ENCODE assay signal across 36 cellular contexts in genomic region chr10:57494481-57494880, GRCh38.
DNase-seq lines count a peak whose midpoint lies in the region; ATAC-seq, FAIRE-seq and TF ChIP-seq lines count a peak whose summit lies in the region.
"Had no signal": no experiment of that assay in that cellular context is flagged by ENCODE, and none has a peak within 500 bp of the region (broad histone marks: within the 10 kb centered on the region; RNA-seq: fewer than 3 reads in every experiment).

No MANE protein-coding gene starts in this region.

- TF ChIP-seq POLR2A in HepG2 (IDR thresholded peaks at IDR 0.05; ENCODE audit: insufficient read depth in 1 of 2, low read depth in 2 of 2, low read length in 2 of 2): no peak
- TF ChIP-seq POLR2A in right lobe of liver (IDR thresholded peaks at IDR 0.05): no peak

- H3K27ac Mint-ChIP-seq in neural progenitor cell: no peak overlapping the region
- H3K27ac Mint-ChIP-seq: B cell; CD14-positive monocyte; CD4-positive, alpha-beta memory T cell; CD4-positive, alpha-beta T cell; CD4-positive, CD25-positive, alpha-beta regulatory T cell; CD8-positive, alpha-beta memory T cell; CD8-positive, alpha-beta T cell had no signal

- no peak overlapping the region for H3K27ac ChIP-seq in HepG2 (ENCODE audit: extremely low read length, insufficient read depth, low read length)
- no peak overlapping the region for H3K27ac ChIP-seq in right lobe of liver
- H3K27ac ChIP-seq in neural progenitor cell: no peak overlapping the region
- no peak overlapping the region for H3K27ac ChIP-seq in effector memory CD4-positive, alpha-beta T cell (ENCODE audit: insufficient read depth, low read length, poor library complexity, severe bottlenecking)
- H3K27ac ChIP-seq: 22Rv1; A549; BLaER1; BLaER1 treated with 17β-estradiol and CSF1 and Interleukin-3, amounts not matched to agents 10 nM and 100 nM; C4-2B had no signal

- no peak for TF ChIP-seq RAD21 in HepG2 (CRISPR knock-in tag; IDR thresholded peaks at IDR 0.05)

- peaks cover 3% of the 10 kb centered on the region for H3K27me3 Mint-ChIP-seq in neural progenitor cell (ENCODE audit: insufficient read depth, low read depth)
- H3K27me3 Mint-ChIP-seq: B cell; CD4-positive, alpha-beta memory T cell; CD4-positive, alpha-beta T cell; CD4-positive, CD25-positive, alpha-beta regulatory T cell; CD8-positive, alpha-beta memory T cell had no signal

- WGBS in HepG2 (ENCODE audit: low lambda C conversion rate): 18% methylated on average over 2 of the region's 2 CpGs
- WGBS in right lobe of liver (ENCODE audit: insufficient coverage, low coverage, low lambda C conversion rate, missing lambda C conversion rate): 41% methylated on average over 2 of the region's 2 CpGs

- H3K36me3 ChIP-seq in HepG2 (replicated peaks in 1 of 2; ENCODE audit: control insufficient read depth in 1 of 2, insufficient read depth in 2 of 2, low read length in 2 of 2) (no peaks in the 10 kb centered on the region), right lobe of liver (no peaks in the 10 kb centered on the region), neural progenitor cell (no peaks in the 10 kb centered on the region)
- no peaks in the 10 kb centered on the region for H3K36me3 ChIP-seq in effector memory CD4-positive, alpha-beta T cell (ENCODE audit: control insufficient read depth, insufficient read depth, low read length)
- H3K36me3 ChIP-seq: BE2C; BLaER1; BLaER1 treated with 17β-estradiol and CSF1 and Interleukin-3, amounts not matched to agents 10 nM and 100 nM had no signal

- H3K4me2 ChIP-seq in HepG2 (ENCODE audit: low read depth, low read length) (no peak overlapping the region), neural progenitor cell (no peak overlapping the region)
- H3K4me2 ChIP-seq: A549; BLaER1; BLaER1 treated with 17β-estradiol and CSF1 and Interleukin-3, amounts not matched to agents 10 nM and 100 nM had no signal

- H3K36me3 Mint-ChIP-seq in neural progenitor cell: no peaks in the 10 kb centered on the region
- H3K36me3 Mint-ChIP-seq: CD14-positive monocyte; CD4-positive, alpha-beta memory T cell; CD4-positive, CD25-positive, alpha-beta regulatory T cell; CD8-positive, alpha-beta memory T cell; CD8-positive, alpha-beta T cell had no signal

- ATAC-seq in HepG2 (peak; percentile 83), right lobe of liver (no peak)
- ATAC-seq: A549; CD8-positive, alpha-beta T cell had no signal

- POLR2A ChIA-PET in HepG2 (lab: Yijun Ruan, JAX): no interaction called here

- H4K20me1 ChIP-seq in HepG2 (ENCODE audit: insufficient read depth, low read length) (no peaks in the 10 kb centered on the region), neural progenitor cell (ENCODE audit: low read depth) (no peaks in the 10 kb centered on the region)
- H4K20me1 ChIP-seq: BLaER1; BLaER1 treated with 17β-estradiol and CSF1 and Interleukin-3, amounts not matched to agents 10 nM and 100 nM had no signal

- in situ Hi-C loops in HepG2 (cut with HindIII; ENCODE audit: extremely low pct_ligation_motif_present, low pct_unique_long_range_greater_than_20kb): no loop called here
- in situ Hi-C loops in SK-MEL-5 (cut with HindIII; ENCODE audit: low pct_unique_long_range_greater_than_20kb, low sequenced_read_pairs): no loop called here

- DNase-seq in HepG2 (ENCODE audit: low spot score) (peak; percentile 1), right lobe of liver (no peak), HT-29 (ENCODE audit: low spot score) (peak; percentile 3), SK-MEL-5 (ENCODE audit: low read depth, low spot score) (peak; percentile 67), neural progenitor cell (ENCODE audit: low spot score) (peak; percentile 13), GM19239 (ENCODE audit: insufficient read length, low spot score) (no peak), NCI-H2081 (lab: John Stamatoyannopoulos, UW) (no peak)
- DNase-seq in effector memory CD4-positive, alpha-beta T cell: no peak
- DNase-seq: 8988T; ACHN; AML-193; BE2C; C1 segment of cervical spinal cord; Caco-2; Calu3; CD4-positive, alpha-beta memory T cell; CD4-positive, alpha-beta T cell; CD4-positive, CD25-positive, alpha-beta regulatory T cell; CD8-positive, alpha-beta memory T cell; CD8-positive, alpha-beta T cell; COR-L47; DMS 273 treated with DMSO at 0.1 percent for 48 hours; DMS153; DMS53; DMS79; DMS79 treated with DMSO at 0.1 percent for 48 hours; DND-41; EL had no signal

- H3K4me3 ChIP-seq in HepG2 (replicated peaks in 1 of 3; ENCODE audit: insufficient read depth in 1 of 3, low read depth in 2 of 3, low read length in 3 of 3): no peak overlapping the region
- H3K4me3 ChIP-seq in right lobe of liver: no peak overlapping the region
- H3K4me3 ChIP-seq in neural progenitor cell: no peak overlapping the region
- no peak overlapping the region for H3K4me3 ChIP-seq in effector memory CD4-positive, alpha-beta T cell (ENCODE audit: insufficient read depth, low read depth, low read length, poor library complexity, severe bottlenecking)
- H3K4me3 ChIP-seq: A549; BLaER1; BLaER1 treated with 17β-estradiol and CSF1 and Interleukin-3, amounts not matched to agents 10 nM and 100 nM had no signal

- H3K9me3 Mint-ChIP-seq in neural progenitor cell: peaks cover 2% of the 10 kb centered on the region

- no peak for TF ChIP-seq CTCF in HepG2 (CRISPR knock-in tag; IDR thresholded peaks at IDR 0.05)
- TF ChIP-seq CTCF in right lobe of liver (IDR thresholded peaks at IDR 0.05): no peak
- TF ChIP-seq CTCF in neural progenitor cell (IDR thresholded peaks at IDR 0.05): no peak

- H3K79me2 ChIP-seq in HepG2 (ENCODE audit: insufficient read depth, low read length) (no peaks in the 10 kb centered on the region), neural progenitor cell (ENCODE audit: low read depth) (no peaks in the 10 kb centered on the region)

- H3K9ac ChIP-seq in HepG2 (ENCODE audit: insufficient read depth, low read depth, low read length): no peak overlapping the region
- H3K9ac ChIP-seq in neural progenitor cell: no peak overlapping the region
- H3K9ac ChIP-seq: BLaER1; BLaER1 treated with 17β-estradiol and CSF1 and Interleukin-3, amounts not matched to agents 10 nM and 100 nM had no signal

- BruUV-seq in HepG2 (replicated peaks; lab: Mats Ljungman, UMichigan): no TSS peak

- H3K4me3 Mint-ChIP-seq in neural progenitor cell: no peak overlapping the region
- H3K4me3 Mint-ChIP-seq: B cell; CD14-positive monocyte; CD4-positive, alpha-beta memory T cell; CD4-positive, alpha-beta T cell; CD4-positive, CD25-positive, alpha-beta regulatory T cell; CD8-positive, alpha-beta memory T cell; CD8-positive, alpha-beta T cell had no signal

- no peaks in the 10 kb centered on the region for H3K9me3 ChIP-seq in HepG2 (ENCODE audit: low read length)
- no peaks in the 10 kb centered on the region for H3K9me3 ChIP-seq in right lobe of liver
- no peaks in the 10 kb centered on the region for H3K9me3 ChIP-seq in neural progenitor cell (ENCODE audit: low read depth)
- H3K9me3 ChIP-seq in effector memory CD4-positive, alpha-beta T cell (ENCODE audit: control insufficient read depth, low read length): no peaks in the 10 kb centered on the region
- H3K9me3 ChIP-seq: A549; BE2C; BLaER1; BLaER1 treated with 17β-estradiol and CSF1 and Interleukin-3, amounts not matched to agents 10 nM and 100 nM; Caco-2 had no signal

- intact Hi-C loops in HepG2 (cut with micrococcal nuclease; ENCODE audit: unreplicated experiment): no loop called here
- intact Hi-C loops in right lobe of liver (cut with DNase I): no loop called here

- CTCF ChIA-PET in HepG2 (lab: Yijun Ruan, JAX; ENCODE audit: low intra/inter-chr PET ratio, low total read pairs): no interaction called here

- no peak for FAIRE-seq in HepG2 (lab: Jason Lieb, UNC)
- no peak for FAIRE-seq in GM19239 (lab: Jason Lieb, UNC)
- FAIRE-seq: A549, D721Med had no signal

- H3F3A ChIP-seq in neural progenitor cell (ENCODE audit: low read depth): no peaks in the 10 kb centered on the region

- TF ChIP-seq EP300 in HepG2 (IDR thresholded peaks at IDR 0.05; ENCODE audit: low read depth in 2 of 2, low read length in 2 of 2) (no peak), HepG2 (CRISPR knock-in tag; IDR thresholded peaks at IDR 0.05; ENCODE audit: borderline replicate concordance) (no peak)

- H2AFZ ChIP-seq in HepG2 (ENCODE audit: low read length) (no peak overlapping the region), neural progenitor cell (replicated peaks) (no peak overlapping the region)

- no peaks in the 10 kb centered on the region for H3K27me3 ChIP-seq in HepG2 (ENCODE audit: control insufficient read depth in 1 of 2, insufficient read depth in 2 of 2, low read length in 2 of 2)
- no peaks in the 10 kb centered on the region for H3K27me3 ChIP-seq in right lobe of liver
- H3K27me3 ChIP-seq in neural progenitor cell: no peaks in the 10 kb centered on the region
- no peaks in the 10 kb centered on the region for H3K27me3 ChIP-seq in effector memory CD4-positive, alpha-beta T cell (replicated peaks; ENCODE audit: control insufficient read depth, insufficient read depth, low read length, poor library complexity, severe bottlenecking)
- H3K27me3 ChIP-seq: BE2C; BLaER1; BLaER1 treated with 17β-estradiol and CSF1 and Interleukin-3, amounts not matched to agents 10 nM and 100 nM had no signal

- H3K4me1 ChIP-seq in HepG2 (ENCODE audit: insufficient read depth, low read length): no peaks in the 10 kb centered on the region
- H3K4me1 ChIP-seq in right lobe of liver: no peaks in the 10 kb centered on the region
- H3K4me1 ChIP-seq in neural progenitor cell: no peaks in the 10 kb centered on the region
- no peaks in the 10 kb centered on the region for H3K4me1 ChIP-seq in effector memory CD4-positive, alpha-beta T cell (ENCODE audit: control insufficient read depth, insufficient read depth, low read length, poor library complexity, severe bottlenecking)
- H3K4me1 ChIP-seq: A549; BE2C; BLaER1; BLaER1 treated with 17β-estradiol and CSF1 and Interleukin-3, amounts not matched to agents 10 nM and 100 nM; Caco-2 had no signal

- H3K4me1 Mint-ChIP-seq in neural progenitor cell: no peaks in the 10 kb centered on the region
- H3K4me1 Mint-ChIP-seq: B cell; CD14-positive monocyte; CD4-positive, alpha-beta memory T cell; CD4-positive, CD25-positive, alpha-beta regulatory T cell; CD8-positive, alpha-beta memory T cell had no signal

Comparison
In these comparisons a context has a peak if more than half of its experiments do, and no peak if none do; other contexts are left out.
1. DNase-seq: peak in HepG2 (single experiment), HT-29 (single experiment), SK-MEL-5 (single experiment) and neural progenitor cell (single experiment); none in right lobe of liver (0 of 3), GM19239 (single experiment), NCI-H2081 (0 of 2) and effector memory CD4-positive, alpha-beta T cell (0 of 3).